14 cellular contexts compared by ENCODE assay signal in genomic region chr19:42531313-42531712, GRCh38. TPM values are rescaled to one million over a fixed set of nuclear protein-coding genes. Genes with fewer than 3 reads are reported as not detected.
DNase-seq lines count a peak whose midpoint lies in the region; ATAC-seq and TF ChIP-seq lines count a peak whose summit lies in the region.
"Had no signal": no experiment of that assay in that cellular context is flagged by ENCODE, and none has a peak within 500 bp of the region (broad histone marks: within the 10 kb centered on the region; RNA-seq: fewer than 3 reads in every experiment).

No MANE protein-coding gene starts in this region.

- peaks cover 18% of the 10 kb centered on the region for H3K4me1 ChIP-seq in PC-3 (ENCODE audit: insufficient read depth, low read length)
- H3K4me1 ChIP-seq in foreskin keratinocyte: peaks cover 6% of the 10 kb centered on the region

- no peaks in the 10 kb centered on the region for H3K36me3 ChIP-seq in PC-3 (ENCODE audit: low read depth, low read length)
- H3K36me3 ChIP-seq: BLaER1 had no signal

- CTCF ChIA-PET in PC-3 (lab: Charles Lee): interaction anchor here (0.8 kb wide), 1 partner anchor 27 kb away, joined by 3 read pairs; no protein-coding TSS in a partner anchor

- H3K27me3 Mint-ChIP-seq in activated T-cell treated with anti-CD3 and anti-CD28 coated beads, Interleukin-2, amount 50 U/mL, for 72 hours (ENCODE audit: low read depth): no peaks in the 10 kb centered on the region

- H3K4me3 ChIP-seq in PC-3 (ENCODE audit: low read length): no peak overlapping the region
- H3K4me3 ChIP-seq: BLaER1 had no signal

- DNase-seq in activated T-cell treated with anti-CD3 and anti-CD28 coated beads, Interleukin-2, amount 50 U/mL, for 72 hours: no peak
- DNase-seq in activated T-cell treated with anti-CD3 and anti-CD28 coated beads for 4 hours (no peak), PC-3 (peak; percentile 84), foreskin keratinocyte (peak; percentile 56 to 74)
- DNase-seq in stimulated activated effector memory CD8-positive, alpha-beta T cell treated with anti-CD3 and anti-CD28 coated beads, Interleukin-12 subunit alpha, Interleukin-12 subunit beta, amount 100 ng/mL, for 72 hours (ENCODE audit: low spot score in 2 of 2): no peak
- DNase-seq: CD8-positive, alpha-beta memory T cell; IMR-90; Kasumi-1; NCI-H187 treated with DMSO at 0.1 percent for 48 hours; NCI-H446; SHP77 had no signal

- 0 out of 2 replicates have a peak overlapping the region, but pooled peaks have one; percentile 14 for H3K4me2 ChIP-seq in PC-3 (ENCODE audit: low read length)
- H3K4me2 ChIP-seq: BLaER1 had no signal

- H3K4me1 Mint-ChIP-seq in activated T-cell treated with anti-CD3 and anti-CD28 coated beads, Interleukin-2, amount 50 U/mL, for 72 hours (ENCODE audit: low read depth): peaks cover 27% of the 10 kb centered on the region
- peaks cover 21% of the 10 kb centered on the region for H3K4me1 Mint-ChIP-seq in stimulated activated effector memory CD8-positive, alpha-beta T cell treated with anti-CD3 and anti-CD28 coated beads, Interleukin-12 subunit alpha, Interleukin-12 subunit beta, amount 100 ng/mL, for 72 hours

- TF ChIP-seq CTCF in PC-3 (conservative IDR thresholded peaks at IDR 0.05; ENCODE audit: low read depth, low read length) (no peak), foreskin keratinocyte (conservative IDR thresholded peaks at IDR 0.05) (no peak)

- no peaks in the 10 kb centered on the region for H4K20me1 ChIP-seq in PC-3 (ENCODE audit: low read length)
- H4K20me1 ChIP-seq: BLaER1 had no signal

- H3F3A ChIP-seq in PC-3 (ENCODE audit: low read length, unreplicated experiment): no peaks in the 10 kb centered on the region

- H3K36me3 Mint-ChIP-seq in activated T-cell treated with anti-CD3 and anti-CD28 coated beads, Interleukin-2, amount 50 U/mL, for 72 hours (ENCODE audit: insufficient read depth in 2 of 2): no peaks in the 10 kb centered on the region
- no peaks in the 10 kb centered on the region for H3K36me3 Mint-ChIP-seq in stimulated activated effector memory CD8-positive, alpha-beta T cell treated with anti-CD3 and anti-CD28 coated beads, Interleukin-12 subunit alpha, Interleukin-12 subunit beta, amount 100 ng/mL, for 72 hours
- H3K36me3 Mint-ChIP-seq: CD8-positive, alpha-beta memory T cell had no signal

- no peaks in the 10 kb centered on the region for H3K9me3 ChIP-seq in PC-3 (ENCODE audit: low read length)
- H3K9me3 ChIP-seq: BLaER1 had no signal

- BruUV-seq in PC-3 (replicated peaks; lab: Mats Ljungman, UMichigan): no TSS peak

- peak; percentile 44 to 46 for ATAC-seq in activated T-cell treated with anti-CD3 and anti-CD28 coated beads, Interleukin-2, amount 50 U/mL, for 72 hours (replicated peaks in 1 of 2)
- ATAC-seq in PC-3 (peak; percentile 63), foreskin keratinocyte (peak; percentile 63), HG03280 (IDR thresholded peaks at IDR 0.05; ENCODE audit: unreplicated experiment) (no peak), GM18867 (IDR thresholded peaks at IDR 0.05; ENCODE audit: unreplicated experiment) (no peak)
- ATAC-seq in stimulated activated effector memory CD8-positive, alpha-beta T cell treated with anti-CD3 and anti-CD28 coated beads, Interleukin-12 subunit alpha, Interleukin-12 subunit beta, amount 100 ng/mL, for 72 hours: peak; percentile 63

- H3K4me3 Mint-ChIP-seq in activated T-cell treated with anti-CD3 and anti-CD28 coated beads, Interleukin-2, amount 50 U/mL, for 72 hours: no peak overlapping the region
- no peak overlapping the region for H3K4me3 Mint-ChIP-seq in stimulated activated effector memory CD8-positive, alpha-beta T cell treated with anti-CD3 and anti-CD28 coated beads, Interleukin-12 subunit alpha, Interleukin-12 subunit beta, amount 100 ng/mL, for 72 hours
- H3K4me3 Mint-ChIP-seq: CD8-positive, alpha-beta memory T cell had no signal

- no peak overlapping the region for H3K9ac ChIP-seq in PC-3 (ENCODE audit: low read length)
- H3K9ac ChIP-seq: BLaER1 had no signal

- no peaks in the 10 kb centered on the region for H3K9me3 Mint-ChIP-seq in activated T-cell treated with anti-CD3 and anti-CD28 coated beads, Interleukin-2, amount 50 U/mL, for 72 hours
- no peaks in the 10 kb centered on the region for H3K9me3 Mint-ChIP-seq in stimulated activated effector memory CD8-positive, alpha-beta T cell treated with anti-CD3 and anti-CD28 coated beads, Interleukin-12 subunit alpha, Interleukin-12 subunit beta, amount 100 ng/mL, for 72 hours
- H3K9me3 Mint-ChIP-seq: CD8-positive, alpha-beta memory T cell had no signal

- H3K27ac Mint-ChIP-seq in activated T-cell treated with anti-CD3 and anti-CD28 coated beads, Interleukin-2, amount 50 U/mL, for 72 hours: no peak overlapping the region
- H3K27ac Mint-ChIP-seq in stimulated activated effector memory CD8-positive, alpha-beta T cell treated with anti-CD3 and anti-CD28 coated beads, Interleukin-12 subunit alpha, Interleukin-12 subunit beta, amount 100 ng/mL, for 72 hours: peak overlapping the region; percentile 26
- H3K27ac Mint-ChIP-seq: CD8-positive, alpha-beta memory T cell had no signal

- H3K9me2 ChIP-seq in PC-3 (replicated peaks; ENCODE audit: low read length): no peaks in the 10 kb centered on the region

- H2AFZ ChIP-seq in PC-3 (ENCODE audit: low read length): no peak overlapping the region

- H3K27me3 ChIP-seq in PC-3 (ENCODE audit: low read length) (no peaks in the 10 kb centered on the region), foreskin keratinocyte (peaks cover 15% of the 10 kb centered on the region)
- H3K27me3 ChIP-seq: BLaER1 had no signal

- POLR2A ChIA-PET in PC-3 (lab: Charles Lee; ENCODE audit: unreplicated experiment): no interaction called here

- peak overlapping the region; percentile 30; the same call in 1 of the 2 replicates for H3K27ac ChIP-seq in PC-3 (ENCODE audit: low read length)
- H3K27ac ChIP-seq in foreskin keratinocyte: no peak overlapping the region
- H3K27ac ChIP-seq: BLaER1 had no signal

- intact Hi-C loops in PC-3 (cut with micrococcal nuclease): no loop called here

- H3K79me2 ChIP-seq in PC-3 (ENCODE audit: low read length): no peaks in the 10 kb centered on the region

RNA-seq across cellular contexts. Expression of gene CEACAM1, which starts 3.0 kb away (rescaled TPM):
- total RNA-seq in activated T-cell treated with anti-CD3 and anti-CD28 coated beads, Interleukin-2, amount 50 U/mL, for 72 hours: 1 to 10 TPM; 4.0 to 8.2 TPM
- total RNA-seq in PC-3 (2014; rRNA removed): 0.81 and 0.95 TPM in 2 replicates
- total RNA-seq in foreskin keratinocyte: 3.0 and 3.7 TPM in 2 replicates
- polyA plus RNA-seq in foreskin keratinocyte: 2.4 and 3.3 TPM in 2 replicates
- total RNA-seq: IMR-90 had no signal
- polyA plus RNA-seq: IMR-90 had no signal

Comparison
In these comparisons a context has a peak if more than half of its experiments do, and no peak if none do; other contexts are left out.
1. ATAC-seq: peak in activated T-cell treated with anti-CD3 and anti-CD28 coated beads, Interleukin-2, amount 50 U/mL, for 72 hours (2 of 2), PC-3 (single experiment), foreskin keratinocyte (single experiment) and stimulated activated effector memory CD8-positive, alpha-beta T cell treated with anti-CD3 and anti-CD28 coated beads, Interleukin-12 subunit alpha, Interleukin-12 subunit beta, amount 100 ng/mL, for 72 hours (single experiment); none in HG03280 (single experiment) and GM18867 (single experiment).
2. DNase-seq: peak in PC-3 (single experiment) and foreskin keratinocyte (2 of 2); none in activated T-cell treated with anti-CD3 and anti-CD28 coated beads, Interleukin-2, amount 50 U/mL, for 72 hours (0 of 2), activated T-cell treated with anti-CD3 and anti-CD28 coated beads for 4 hours (single experiment) and stimulated activated effector memory CD8-positive, alpha-beta T cell treated with anti-CD3 and anti-CD28 coated beads, Interleukin-12 subunit alpha, Interleukin-12 subunit beta, amount 100 ng/mL, for 72 hours (0 of 2).